ENCODE assay signal across 14 cellular contexts in genomic region chr5:168165221-168165965, GRCh38.
A peak's percentile ranks its signal among the peaks of the same experiment; 100 is the strongest.
DNase-seq lines count a peak whose midpoint lies in the region; ATAC-seq and TF ChIP-seq lines count a peak whose summit lies in the region.
"Had no signal": no experiment of that assay in that cellular context is flagged by ENCODE, and none has a peak within 500 bp of the region (broad histone marks: within the 10 kb centered on the region; RNA-seq: fewer than 3 reads in every experiment).

No MANE protein-coding gene starts in this region.

- CTCF ChIA-PET in RWPE1 (lab: Yijun Ruan, JAX), result interaction anchor here (0.7 kb wide), 1 partner anchor 107 kb away, joined by 3 read pairs; no protein-coding TSS in a partner anchor

- H3K27me3 Mint-ChIP-seq in activated naive CD8-positive, alpha-beta T cell treated with anti-CD3 and anti-CD28 coated beads for 36 hours, result peaks cover 3% of the 10 kb centered on the region
- H3K27me3 Mint-ChIP-seq: IgD-negative memory B cell had no signal

- peak; percentile 66 for DNase-seq in Ammon's horn (ENCODE audit: low spot score)
- peak; percentile 84 for DNase-seq in astrocyte of the cerebellum (ENCODE audit: low read depth)
- peak; percentile 54 for DNase-seq in left kidney (ENCODE audit: low read depth, low spot score)
- no peak for DNase-seq in T1000 (lab: John Stamatoyannopoulos, UW)
- DNase-seq in RWPE1 (ENCODE audit: low spot score), result no peak
- no peak for DNase-seq in activated naive CD8-positive, alpha-beta T cell treated with anti-CD3 and anti-CD28 coated beads for 36 hours
- DNase-seq: activated T-cell treated with anti-CD3 and anti-CD28 coated beads for 4 hours; effector memory CD8-positive, alpha-beta T cell; NCI-H446; SHP77 had no signal

- POLR2A ChIA-PET in RWPE1 (lab: Yijun Ruan, JAX; ENCODE audit: low non-redundant PET), result interaction anchor here (0.7 kb wide), 1 partner anchor 12 kb away, joined by 3 read pairs; no protein-coding TSS in a partner anchor

- no peaks in the 10 kb centered on the region for H3K79me2 ChIP-seq in Loucy (ENCODE audit: insufficient read depth, low read length)

- H3F3A ChIP-seq in Loucy (ENCODE audit: low read depth), result no peaks in the 10 kb centered on the region

- in situ Hi-C loops in astrocyte of the cerebellum (cut with HindIII; ENCODE audit: low sequenced_read_pairs), result no loop called here

- H3K4me3 ChIP-seq in Loucy (ENCODE audit: low read length, poor library complexity, severe bottlenecking) (no peak overlapping the region), astrocyte of the cerebellum (ENCODE audit: low read depth, low read length) (no peak overlapping the region)
- H3K4me3 ChIP-seq: skin epidermis had no signal

- no peak overlapping the region for H3K27ac Mint-ChIP-seq in activated naive CD8-positive, alpha-beta T cell treated with anti-CD3 and anti-CD28 coated beads for 36 hours
- H3K27ac Mint-ChIP-seq: effector memory CD8-positive, alpha-beta T cell had no signal

- H3K9ac ChIP-seq in Loucy (ENCODE audit: low read depth, low read length, poor library complexity, severe bottlenecking), result no peak overlapping the region

- TF ChIP-seq CTCF in Loucy (conservative IDR thresholded peaks at IDR 0.05; ENCODE audit: low read length) (no peak), astrocyte of the cerebellum (IDR thresholded peaks at IDR 0.05; ENCODE audit: low read depth, low read length, missing control alignments) (no peak), RWPE1 (conservative IDR thresholded peaks at IDR 0.05; ENCODE audit: low read depth) (no peak)

- no peaks in the 10 kb centered on the region for H3K36me3 Mint-ChIP-seq in activated naive CD8-positive, alpha-beta T cell treated with anti-CD3 and anti-CD28 coated beads for 36 hours
- H3K36me3 Mint-ChIP-seq: IgD-negative memory B cell had no signal

- H3K9me3 ChIP-seq in Loucy (ENCODE audit: insufficient read depth, low read depth, low read length), result no peaks in the 10 kb centered on the region

- no peaks in the 10 kb centered on the region for H3K9me2 ChIP-seq in Loucy (replicated peaks; ENCODE audit: low read depth, low read length)

- no peaks in the 10 kb centered on the region for H3K9me3 Mint-ChIP-seq in activated naive CD8-positive, alpha-beta T cell treated with anti-CD3 and anti-CD28 coated beads for 36 hours
- H3K9me3 Mint-ChIP-seq: effector memory CD8-positive, alpha-beta T cell; IgD-negative memory B cell had no signal

- no peaks in the 10 kb centered on the region for H3K27me3 ChIP-seq in Loucy (ENCODE audit: insufficient read depth, low read length, poor library complexity, severe bottlenecking)

- H3K27ac ChIP-seq in RWPE1, result no peak overlapping the region

- no peak for ATAC-seq in HG02588 (IDR thresholded peaks at IDR 0.05; ENCODE audit: unreplicated experiment)
- ATAC-seq: effector memory CD8-positive, alpha-beta T cell had no signal

- H3K4me2 ChIP-seq in Loucy (ENCODE audit: low read depth, low read length, poor library complexity, severe bottlenecking), result peak overlapping the region; percentile 62

- H3K4me1 Mint-ChIP-seq in activated naive CD8-positive, alpha-beta T cell treated with anti-CD3 and anti-CD28 coated beads for 36 hours, result peaks cover 11% of the 10 kb centered on the region

- no peak overlapping the region for H2AFZ ChIP-seq in Loucy (ENCODE audit: low read length)

- H4K20me1 ChIP-seq in Loucy (ENCODE audit: insufficient read depth, low read length, poor library complexity, severe bottlenecking), result no peaks in the 10 kb centered on the region

- no peak overlapping the region for H3K4me3 Mint-ChIP-seq in activated naive CD8-positive, alpha-beta T cell treated with anti-CD3 and anti-CD28 coated beads for 36 hours
- H3K4me3 Mint-ChIP-seq: effector memory CD8-positive, alpha-beta T cell; IgD-negative memory B cell had no signal

- peaks cover 22% of the 10 kb centered on the region for H3K4me1 ChIP-seq in Loucy (ENCODE audit: insufficient read depth, low read length, poor library complexity, severe bottlenecking)

- H3K36me3 ChIP-seq in Loucy (ENCODE audit: insufficient read depth, low read length), result no peaks in the 10 kb centered on the region

Comparison
In these comparisons a context has a peak if more than half of its experiments do, and no peak if none do; other contexts are left out.
1. DNase-seq: peak in Ammon's horn (single experiment), astrocyte of the cerebellum (single experiment) and left kidney (single experiment); none in T1000 (single experiment), RWPE1 (single experiment) and activated naive CD8-positive, alpha-beta T cell treated with anti-CD3 and anti-CD28 coated beads for 36 hours (single experiment).